37 cellular contexts compared by ENCODE assay signal in the genomic region with DNA sequence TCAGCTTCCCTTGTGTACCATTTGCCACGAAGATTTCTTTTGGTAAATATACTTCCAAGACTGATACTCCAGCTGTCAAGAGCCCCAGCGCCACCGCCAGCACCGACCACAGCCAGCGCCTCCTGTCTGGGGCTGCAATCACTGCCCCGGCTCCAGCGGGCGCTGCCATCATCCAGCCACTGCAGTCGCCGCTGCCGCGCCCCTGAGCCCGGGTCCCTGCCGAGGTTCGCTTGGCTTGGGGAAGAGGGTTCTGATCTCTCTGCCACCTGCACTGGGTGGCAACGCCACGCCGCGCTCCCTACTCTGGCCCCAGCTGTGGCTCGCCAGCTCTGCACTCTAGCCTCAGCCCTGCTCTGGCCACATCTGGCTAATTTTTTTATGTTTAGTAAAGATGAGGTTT. TPM values are rescaled to one million over a fixed set of nuclear protein-coding genes. Genes with fewer than 3 reads are reported as not detected.
A peak's percentile ranks its signal among the peaks of the same experiment; 100 is the strongest.
DNase-seq lines count a peak whose midpoint lies in the region; FAIRE-seq and TF ChIP-seq lines count a peak whose summit lies in the region.
"Had no signal": no experiment of that assay in that cellular context is flagged by ENCODE, and none has a peak within 500 bp of the region (broad histone marks: within the 10 kb centered on the region; RNA-seq: fewer than 3 reads in every experiment).

No MANE protein-coding gene starts in this region.

- no peak overlapping the region for H3K4me2 ChIP-seq in trophoblast cell (ENCODE audit: low read length)
- H3K4me2 ChIP-seq: A549; BLaER1; BLaER1 treated with 17β-estradiol and CSF1 and Interleukin-3, amounts not matched to agents 10 nM and 100 nM had no signal

- TF ChIP-seq CTCF in kidney (IDR thresholded peaks at IDR 0.05; ENCODE audit: borderline replicate concordance, extremely low read depth, insufficient read depth): no peak
- no peak for TF ChIP-seq CTCF in breast epithelium (IDR thresholded peaks at IDR 0.05)

- no peak overlapping the region for H2BK12ac ChIP-seq in trophoblast cell (ENCODE audit: low read length)

- H3K27ac Mint-ChIP-seq in T-helper 2 cell treated with Interferon-gamma antibody and Interleukin-4, amounts not matched to agents 5 μg/mL and 100 μg/mL, for 36 hours: no peak overlapping the region
- H3K27ac Mint-ChIP-seq: B cell; CD14-positive monocyte; CD4-positive, alpha-beta memory T cell; CD4-positive, alpha-beta T cell; CD8-positive, alpha-beta memory T cell; CD8-positive, alpha-beta T cell had no signal

- H3K9me3 Mint-ChIP-seq in T-helper 2 cell treated with Interferon-gamma antibody and Interleukin-4, amounts not matched to agents 5 μg/mL and 100 μg/mL, for 36 hours: peaks cover 26% of the 10 kb centered on the region

- H3K36me3 ChIP-seq in H7 (replicated peaks; ENCODE audit: control insufficient read depth, insufficient read depth, low read length) (no peaks in the 10 kb centered on the region), kidney (ENCODE audit: control insufficient read depth in 1 of 2, insufficient read depth in 2 of 2, low read length in 2 of 2) (no peaks in the 10 kb centered on the region), trophoblast cell (ENCODE audit: control insufficient read depth in 1 of 2, insufficient read depth in 2 of 2, low read length in 2 of 2) (no peaks in the 10 kb centered on the region), breast epithelium (no peaks in the 10 kb centered on the region)
- H3K36me3 ChIP-seq: BE2C had no signal

- H2AFZ ChIP-seq in trophoblast cell (ENCODE audit: insufficient read depth, low read length, poor library complexity): no peak overlapping the region

- no peak overlapping the region for H3K14ac ChIP-seq in trophoblast cell (ENCODE audit: low read length)

- intact Hi-C loops in kidney (cut with DNase I): no loop called here
- intact Hi-C loops in breast epithelium (cut with DNase I; ENCODE audit: low total_unique reads): no loop called here

- no peak overlapping the region for H2BK5ac ChIP-seq in trophoblast cell (ENCODE audit: low read depth, low read length, poor library complexity)

- H3K79me1 ChIP-seq in trophoblast cell (ENCODE audit: low read length): no peaks in the 10 kb centered on the region

- no peak overlapping the region for H4K12ac ChIP-seq in trophoblast cell (ENCODE audit: low read depth, low read length)

- H2AK5ac ChIP-seq in trophoblast cell (ENCODE audit: low read length): no peak overlapping the region

- H3K23ac ChIP-seq in trophoblast cell (ENCODE audit: low read length): no peak overlapping the region

- TF ChIP-seq POLR2A in breast epithelium (IDR thresholded peaks at IDR 0.05): no peak

- H3K27me3 ChIP-seq in H7 (ENCODE audit: control insufficient read depth, insufficient read depth, low read length): no peaks in the 10 kb centered on the region
- no peaks in the 10 kb centered on the region for H3K27me3 ChIP-seq in trophoblast cell (ENCODE audit: insufficient read depth, low read length)
- H3K27me3 ChIP-seq in breast epithelium: no peaks in the 10 kb centered on the region
- H3K27me3 ChIP-seq: BE2C; BLaER1; BLaER1 treated with 17β-estradiol and CSF1 and Interleukin-3, amounts not matched to agents 10 nM and 100 nM had no signal

- no peaks in the 10 kb centered on the region for H3K27me3 Mint-ChIP-seq in T-helper 2 cell treated with Interferon-gamma antibody and Interleukin-4, amounts not matched to agents 5 μg/mL and 100 μg/mL, for 36 hours (ENCODE audit: low read depth)
- H3K27me3 Mint-ChIP-seq: B cell; CD4-positive, alpha-beta memory T cell; CD4-positive, alpha-beta T cell; CD4-positive, CD25-positive, alpha-beta regulatory T cell; CD8-positive, alpha-beta memory T cell had no signal

- H3K36me3 Mint-ChIP-seq in T-helper 2 cell treated with Interferon-gamma antibody and Interleukin-4, amounts not matched to agents 5 μg/mL and 100 μg/mL, for 36 hours (ENCODE audit: low read depth): no peaks in the 10 kb centered on the region
- H3K36me3 Mint-ChIP-seq: CD14-positive monocyte; CD4-positive, alpha-beta memory T cell; CD4-positive, CD25-positive, alpha-beta regulatory T cell; CD8-positive, alpha-beta memory T cell had no signal

- no peak overlapping the region for H3K18ac ChIP-seq in trophoblast cell (ENCODE audit: low read length)

- no peak overlapping the region for H3K9ac ChIP-seq in kidney (ENCODE audit: low read length in 2 of 2)
- no peak overlapping the region for H3K9ac ChIP-seq in trophoblast cell (ENCODE audit: low read length)
- H3K9ac ChIP-seq: BLaER1; BLaER1 treated with 17β-estradiol and CSF1 and Interleukin-3, amounts not matched to agents 10 nM and 100 nM had no signal

- FAIRE-seq in kidney (lab: Jason Lieb, UNC): no peak
- FAIRE-seq in RCC 7860 (lab: Jason Lieb, UNC): no peak
- FAIRE-seq: A204.1, A549, D721Med had no signal

- no peaks in the 10 kb centered on the region for H3K4me1 Mint-ChIP-seq in T-helper 2 cell treated with Interferon-gamma antibody and Interleukin-4, amounts not matched to agents 5 μg/mL and 100 μg/mL, for 36 hours (ENCODE audit: low read depth)
- H3K4me1 Mint-ChIP-seq: B cell; CD14-positive monocyte; CD4-positive, alpha-beta memory T cell; CD4-positive, CD25-positive, alpha-beta regulatory T cell; CD8-positive, alpha-beta memory T cell had no signal

- no peak overlapping the region for H3K4ac ChIP-seq in trophoblast cell (ENCODE audit: low read depth, low read length)

- H4K8ac ChIP-seq in trophoblast cell (ENCODE audit: low read depth, low read length): no peak overlapping the region

- H3K4me3 Mint-ChIP-seq in T-helper 2 cell treated with Interferon-gamma antibody and Interleukin-4, amounts not matched to agents 5 μg/mL and 100 μg/mL, for 36 hours: no peak overlapping the region
- H3K4me3 Mint-ChIP-seq: B cell; CD14-positive monocyte; CD4-positive, alpha-beta memory T cell; CD4-positive, alpha-beta T cell; CD4-positive, CD25-positive, alpha-beta regulatory T cell; CD8-positive, alpha-beta memory T cell; CD8-positive, alpha-beta T cell had no signal

- H3K9me3 ChIP-seq in kidney (ENCODE audit: control insufficient read depth in 1 of 2, low read length in 2 of 2): no peaks in the 10 kb centered on the region
- peaks cover 6% of the 10 kb centered on the region for H3K9me3 ChIP-seq in trophoblast cell (ENCODE audit: insufficient read depth, low read depth, low read length)
- peaks cover 5 to 6% of the 10 kb centered on the region in 2 donors for H3K9me3 ChIP-seq in breast epithelium
- H3K9me3 ChIP-seq: BE2C had no signal

- H3K27ac ChIP-seq in kidney (ENCODE audit: low read depth in 2 of 2, low read length in 2 of 2): no peak overlapping the region
- no peak overlapping the region for H3K27ac ChIP-seq in trophoblast cell (ENCODE audit: low read depth, low read length)
- H3K27ac ChIP-seq in breast epithelium: no peak overlapping the region
- H3K27ac ChIP-seq: 22Rv1; A549; BLaER1; BLaER1 treated with 17β-estradiol and CSF1 and Interleukin-3, amounts not matched to agents 10 nM and 100 nM; C4-2B had no signal

- no peaks in the 10 kb centered on the region for H3K4me1 ChIP-seq in kidney (ENCODE audit: control insufficient read depth in 1 of 2, insufficient read depth in 1 of 2, low read depth in 1 of 2, low read length in 2 of 2)
- no peaks in the 10 kb centered on the region for H3K4me1 ChIP-seq in trophoblast cell (ENCODE audit: control insufficient read depth in 1 of 2, insufficient read depth in 2 of 2, low read length in 2 of 2)
- H3K4me1 ChIP-seq in breast epithelium: no peaks in the 10 kb centered on the region
- H3K4me1 ChIP-seq: A549; BE2C; BLaER1; BLaER1 treated with 17β-estradiol and CSF1 and Interleukin-3, amounts not matched to agents 10 nM and 100 nM; Caco-2 had no signal

- no peaks in the 10 kb centered on the region for H3K79me2 ChIP-seq in trophoblast cell (ENCODE audit: control insufficient read depth, insufficient read depth, low read length, poor library complexity)

- H3K4me3 ChIP-seq in H7 (ENCODE audit: insufficient read depth, low read depth, low read length) (no peak overlapping the region), kidney (ENCODE audit: low read length in 2 of 2) (no peak overlapping the region), trophoblast cell (ENCODE audit: low read depth, low read length) (peak overlapping the region; percentile 51), breast epithelium (no peak overlapping the region)
- H3K4me3 ChIP-seq: A549; BLaER1; BLaER1 treated with 17β-estradiol and CSF1 and Interleukin-3, amounts not matched to agents 10 nM and 100 nM had no signal

- H4K91ac ChIP-seq in trophoblast cell (ENCODE audit: low read depth, low read length): no peak overlapping the region

- no peak overlapping the region for H2BK120ac ChIP-seq in trophoblast cell (ENCODE audit: insufficient read depth, low read length, poor library complexity)

- WGBS in trophoblast cell (ENCODE audit: extremely low coverage, insufficient coverage, insufficient read length): no CpG with 5 or more reads among the region's 20 CpGs

- DNase-seq in D341Med (ENCODE audit: low spot score) (peak; percentile 18), H7 (peak; percentile 10), kidney (peak; percentile 68), trophoblast cell (no peak), RCC 7860 (ENCODE audit: low spot score) (no peak), breast epithelium (ENCODE audit: low spot score in 2 of 2) (no peak)
- DNase-seq in activated CD4-positive, alpha-beta T cell treated with anti-CD3 and anti-CD28 coated beads, Interleukin-2, amount 50 U/mL, for 1 hour: no peak
- DNase-seq in T-helper 2 cell treated with Interferon-gamma antibody and Interleukin-4, amounts not matched to agents 5 μg/mL and 100 μg/mL, for 36 hours (ENCODE audit: low spot score): no peak
- DNase-seq: 8988T; ACHN; AML-193; BE2C; C1 segment of cervical spinal cord; Caco-2; Calu3; CD4-positive, alpha-beta memory T cell; CD4-positive, alpha-beta T cell; CD4-positive, CD25-positive, alpha-beta regulatory T cell; CD8-positive, alpha-beta memory T cell; CD8-positive, alpha-beta T cell; COR-L47; DMS 273 treated with DMSO at 0.1 percent for 48 hours; DMS153; DMS53; DMS79; DMS79 treated with DMSO at 0.1 percent for 48 hours; DND-41; EL had no signal

RNA-seq across cellular contexts. Expression of gene ZNF138, which starts 57.7 kb away (rescaled TPM):
- total RNA-seq in H7 (2014; rRNA removed; shearing (Covaris generic)): 0.35 and 0.81 TPM in 2 replicates
- total RNA-seq in kidney: 9.9 TPM
- 6.3 TPM for polyA plus RNA-seq in kidney (ENCODE audit: insufficient read depth, low read depth, low replicate concordance)
- polyA plus RNA-seq in trophoblast cell (2013): 10.1 and 12.1 TPM in 2 replicates
- total RNA-seq in breast epithelium: 10 to 100 TPM; 10.6 to 40.8 (median 31.1) TPM

Comparison
In these comparisons a context has a peak if more than half of its experiments do, and no peak if none do; other contexts are left out.
1. DNase-seq: peak in D341Med (single experiment), H7 (single experiment) and kidney (single experiment); none in trophoblast cell (0 of 2), activated CD4-positive, alpha-beta T cell treated with anti-CD3 and anti-CD28 coated beads, Interleukin-2, amount 50 U/mL, for 1 hour (single experiment), T-helper 2 cell treated with Interferon-gamma antibody and Interleukin-4, amounts not matched to agents 5 μg/mL and 100 μg/mL, for 36 hours (single experiment), RCC 7860 (single experiment) and breast epithelium (0 of 2).